Comparison of ENCODE assay signal across 1 cellular context in the genomic region with DNA sequence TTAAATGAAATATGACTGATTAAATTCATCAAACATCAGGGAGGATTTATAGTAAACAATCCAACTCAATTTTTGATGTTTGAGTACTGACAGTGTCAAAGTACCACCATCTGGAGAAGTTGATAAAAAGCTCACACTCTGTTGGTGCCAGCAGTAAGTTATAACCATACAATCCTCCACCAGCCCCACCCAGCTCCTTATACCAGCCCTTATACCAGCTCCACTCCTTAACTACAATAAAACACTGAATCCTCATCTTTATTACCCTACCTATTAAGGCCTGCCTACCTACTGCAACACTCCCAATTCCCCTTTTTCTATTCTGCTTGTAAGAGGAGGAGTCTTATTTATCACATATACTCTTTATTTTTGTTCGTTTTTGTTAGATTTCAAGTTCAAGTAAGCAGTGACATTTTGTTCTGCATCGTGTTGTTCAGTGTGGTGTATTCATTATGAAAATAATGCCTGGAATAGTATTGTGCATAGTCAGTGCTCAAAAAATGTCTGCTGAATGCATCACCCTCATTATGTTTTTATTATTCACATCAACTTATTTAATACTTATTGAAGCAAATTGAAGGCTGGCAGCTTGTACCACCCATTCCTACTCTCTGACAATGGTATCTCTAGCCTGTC.
TF ChIP-seq lines count a peak whose summit lies in the region.

No MANE protein-coding gene starts in this region.

TF ChIP-seq in SK-N-SH treated with all-trans-retinoic acid at 6 μM for 48 hours, 23 proteins besides CTCF, POLR2A, EP300 and RAD21 (continued from another document):
- TF ChIP-seq, protein P1, sequence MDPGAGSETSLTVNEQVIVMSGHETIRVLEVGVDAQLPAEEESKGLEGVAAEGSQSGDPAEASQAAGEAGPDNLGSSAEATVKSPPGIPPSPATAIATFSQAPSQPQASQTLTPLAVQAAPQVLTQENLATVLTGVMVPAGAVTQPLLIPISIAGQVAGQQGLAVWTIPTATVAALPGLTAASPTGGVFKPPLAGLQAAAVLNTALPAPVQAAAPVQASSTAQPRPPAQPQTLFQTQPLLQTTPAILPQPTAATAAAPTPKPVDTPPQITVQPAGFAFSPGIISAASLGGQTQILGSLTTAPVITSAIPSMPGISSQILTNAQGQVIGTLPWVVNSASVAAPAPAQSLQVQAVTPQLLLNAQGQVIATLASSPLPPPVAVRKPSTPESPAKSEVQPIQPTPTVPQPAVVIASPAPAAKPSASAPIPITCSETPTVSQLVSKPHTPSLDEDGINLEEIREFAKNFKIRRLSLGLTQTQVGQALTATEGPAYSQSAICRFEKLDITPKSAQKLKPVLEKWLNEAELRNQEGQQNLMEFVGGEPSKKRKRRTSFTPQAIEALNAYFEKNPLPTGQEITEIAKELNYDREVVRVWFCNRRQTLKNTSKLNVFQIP (CRISPR knock-in tag; IDR thresholded peaks at IDR 0.05; ENCODE audit: borderline replicate concordance, low read depth) = no peak
- TF ChIP-seq, protein P2, sequence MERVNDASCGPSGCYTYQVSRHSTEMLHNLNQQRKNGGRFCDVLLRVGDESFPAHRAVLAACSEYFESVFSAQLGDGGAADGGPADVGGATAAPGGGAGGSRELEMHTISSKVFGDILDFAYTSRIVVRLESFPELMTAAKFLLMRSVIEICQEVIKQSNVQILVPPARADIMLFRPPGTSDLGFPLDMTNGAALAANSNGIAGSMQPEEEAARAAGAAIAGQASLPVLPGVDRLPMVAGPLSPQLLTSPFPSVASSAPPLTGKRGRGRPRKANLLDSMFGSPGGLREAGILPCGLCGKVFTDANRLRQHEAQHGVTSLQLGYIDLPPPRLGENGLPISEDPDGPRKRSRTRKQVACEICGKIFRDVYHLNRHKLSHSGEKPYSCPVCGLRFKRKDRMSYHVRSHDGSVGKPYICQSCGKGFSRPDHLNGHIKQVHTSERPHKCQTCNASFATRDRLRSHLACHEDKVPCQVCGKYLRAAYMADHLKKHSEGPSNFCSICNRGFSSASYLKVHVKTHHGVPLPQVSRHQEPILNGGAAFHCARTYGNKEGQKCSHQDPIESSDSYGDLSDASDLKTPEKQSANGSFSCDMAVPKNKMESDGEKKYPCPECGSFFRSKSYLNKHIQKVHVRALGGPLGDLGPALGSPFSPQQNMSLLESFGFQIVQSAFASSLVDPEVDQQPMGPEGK (CRISPR knock-in tag; IDR thresholded peaks at IDR 0.05; ENCODE audit: borderline replicate concordance) = no peak
- TF ChIP-seq, protein P3, sequence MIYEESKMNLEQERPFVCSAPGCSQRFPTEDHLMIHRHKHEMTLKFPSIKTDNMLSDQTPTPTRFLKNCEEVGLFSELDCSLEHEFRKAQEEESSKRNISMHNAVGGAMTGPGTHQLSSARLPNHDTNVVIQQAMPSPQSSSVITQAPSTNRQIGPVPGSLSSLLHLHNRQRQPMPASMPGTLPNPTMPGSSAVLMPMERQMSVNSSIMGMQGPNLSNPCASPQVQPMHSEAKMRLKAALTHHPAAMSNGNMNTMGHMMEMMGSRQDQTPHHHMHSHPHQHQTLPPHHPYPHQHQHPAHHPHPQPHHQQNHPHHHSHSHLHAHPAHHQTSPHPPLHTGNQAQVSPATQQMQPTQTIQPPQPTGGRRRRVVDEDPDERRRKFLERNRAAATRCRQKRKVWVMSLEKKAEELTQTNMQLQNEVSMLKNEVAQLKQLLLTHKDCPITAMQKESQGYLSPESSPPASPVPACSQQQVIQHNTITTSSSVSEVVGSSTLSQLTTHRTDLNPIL (CRISPR knock-in tag; IDR thresholded peaks at IDR 0.05; ENCODE audit: low read depth) = no peak
- TF ChIP-seq ESRRG (CRISPR knock-in tag; IDR thresholded peaks at IDR 0.05) (no peak), ZNF70 (CRISPR knock-in tag; IDR thresholded peaks at IDR 0.05) (no peak), TOX (CRISPR knock-in tag; IDR thresholded peaks at IDR 0.05; ENCODE audit: borderline replicate concordance) (no peak), ZC3H10 (CRISPR knock-in tag; IDR thresholded peaks at IDR 0.05) (no peak), ARNTL (CRISPR knock-in tag; IDR thresholded peaks at IDR 0.05; ENCODE audit: borderline replicate concordance, low read depth) (no peak), ZNF565 (CRISPR knock-in tag; conservative IDR thresholded peaks at IDR 0.05; ENCODE audit: low read depth) (no peak), BACH2 (CRISPR knock-in tag; IDR thresholded peaks at IDR 0.05; ENCODE audit: borderline replicate concordance) (no peak), ZNF8 (CRISPR knock-in tag; IDR thresholded peaks at IDR 0.05) (no peak)
- TF ChIP-seq, protein P4, sequence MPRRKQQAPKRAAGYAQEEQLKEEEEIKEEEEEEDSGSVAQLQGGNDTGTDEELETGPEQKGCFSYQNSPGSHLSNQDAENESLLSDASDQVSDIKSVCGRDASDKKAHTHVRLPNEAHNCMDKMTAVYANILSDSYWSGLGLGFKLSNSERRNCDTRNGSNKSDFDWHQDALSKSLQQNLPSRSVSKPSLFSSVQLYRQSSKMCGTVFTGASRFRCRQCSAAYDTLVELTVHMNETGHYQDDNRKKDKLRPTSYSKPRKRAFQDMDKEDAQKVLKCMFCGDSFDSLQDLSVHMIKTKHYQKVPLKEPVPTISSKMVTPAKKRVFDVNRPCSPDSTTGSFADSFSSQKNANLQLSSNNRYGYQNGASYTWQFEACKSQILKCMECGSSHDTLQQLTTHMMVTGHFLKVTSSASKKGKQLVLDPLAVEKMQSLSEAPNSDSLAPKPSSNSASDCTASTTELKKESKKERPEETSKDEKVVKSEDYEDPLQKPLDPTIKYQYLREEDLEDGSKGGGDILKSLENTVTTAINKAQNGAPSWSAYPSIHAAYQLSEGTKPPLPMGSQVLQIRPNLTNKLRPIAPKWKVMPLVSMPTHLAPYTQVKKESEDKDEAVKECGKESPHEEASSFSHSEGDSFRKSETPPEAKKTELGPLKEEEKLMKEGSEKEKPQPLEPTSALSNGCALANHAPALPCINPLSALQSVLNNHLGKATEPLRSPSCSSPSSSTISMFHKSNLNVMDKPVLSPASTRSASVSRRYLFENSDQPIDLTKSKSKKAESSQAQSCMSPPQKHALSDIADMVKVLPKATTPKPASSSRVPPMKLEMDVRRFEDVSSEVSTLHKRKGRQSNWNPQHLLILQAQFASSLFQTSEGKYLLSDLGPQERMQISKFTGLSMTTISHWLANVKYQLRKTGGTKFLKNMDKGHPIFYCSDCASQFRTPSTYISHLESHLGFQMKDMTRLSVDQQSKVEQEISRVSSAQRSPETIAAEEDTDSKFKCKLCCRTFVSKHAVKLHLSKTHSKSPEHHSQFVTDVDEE (CRISPR knock-in tag; IDR thresholded peaks at IDR 0.05) = no peak
